In the genomic region with DNA sequence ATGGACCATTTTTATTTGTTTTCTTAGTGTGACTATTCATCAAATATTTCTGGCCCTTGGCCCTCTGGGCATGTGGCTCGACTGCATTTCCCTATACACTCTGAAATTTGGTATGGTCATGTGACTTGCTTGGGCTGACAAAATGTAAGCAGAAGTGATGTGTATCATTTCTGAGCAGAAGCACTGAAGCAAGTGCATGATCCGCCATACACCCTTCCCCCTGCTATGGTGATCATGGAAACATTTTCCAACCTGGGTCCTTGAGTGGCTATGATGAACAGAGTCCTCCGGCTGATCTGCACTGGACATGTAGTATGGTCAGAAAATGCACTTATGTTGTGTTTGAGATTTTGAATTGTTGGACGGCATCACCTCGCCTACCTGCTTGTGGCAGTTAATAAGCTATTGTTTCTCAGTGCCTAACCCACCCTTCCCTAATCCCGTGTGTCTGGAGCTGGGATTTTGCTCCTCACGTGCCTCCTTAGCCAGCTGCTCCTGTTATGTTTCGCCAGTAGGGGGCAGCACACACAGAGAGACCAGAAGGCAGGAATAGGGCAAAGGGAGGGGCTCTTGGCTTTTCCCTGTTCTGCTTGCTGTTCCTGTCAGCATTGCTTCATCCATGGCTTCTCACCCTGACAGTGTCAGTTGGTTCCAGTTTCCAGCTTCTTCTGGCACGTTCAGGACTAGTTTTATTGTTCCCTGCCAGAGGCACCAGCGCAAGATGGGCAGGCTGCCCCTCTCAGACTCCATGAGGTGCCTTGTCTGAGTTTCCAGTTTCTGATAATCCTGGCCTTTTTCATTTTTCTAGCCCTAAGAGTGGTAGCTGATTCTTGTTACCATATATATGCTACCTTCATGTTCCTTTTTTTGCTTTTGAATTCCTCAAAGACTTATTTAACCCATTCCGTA, we compare ENCODE assay signal across 8 cellular contexts.
DNase-seq lines count a peak whose midpoint lies in the region; ATAC-seq and TF ChIP-seq lines count a peak whose summit lies in the region.

No MANE protein-coding gene starts in this region.

- no CpG with 5 or more reads among the region's 11 CpGs for WGBS in iPS DF 6.9 (ENCODE audit: insufficient coverage, insufficient read length)

- no peaks in the 10 kb centered on the region for H3K27me3 ChIP-seq in HL-60 (ENCODE audit: insufficient read depth, poor library complexity, severe bottlenecking)
- H3K27me3 ChIP-seq in iPS DF 6.9 (ENCODE audit: control insufficient read depth, insufficient read depth, low read length): no peaks in the 10 kb centered on the region

- no peak overlapping the region for H3K27ac Mint-ChIP-seq in activated naive CD4-positive, alpha-beta T cell treated with anti-CD3 and anti-CD28 coated beads, Interleukin-2, amount 50 U/mL, for 72 hours

- DNase-seq in NCI-H2081 (lab: John Stamatoyannopoulos, UW) (peak; percentile 81), NCI-H2081 treated with DMSO at 0.1 percent for 48 hours (lab: John Stamatoyannopoulos, UW) (no peak), HL-60 (ENCODE audit: low read depth in 1 of 2, low spot score in 1 of 2) (peak; percentile 56 to 69), NOMO-1 treated with dmso at 0.1 percent for 144 hours (lab: John Stamatoyannopoulos, UW; ENCODE audit: unreplicated experiment) (peak; percentile 24), iPS DF 6.9 (ENCODE audit: low read depth, low spot score) (peak; percentile 72)
- DNase-seq in activated naive CD4-positive, alpha-beta T cell treated with anti-CD3 and anti-CD28 coated beads, Interleukin-2, amount 50 U/mL, for 72 hours (ENCODE audit: low spot score in 2 of 2): peak; percentile 55 to 60
- DNase-seq in stimulated activated CD4-positive, alpha-beta T cell treated with anti-CD3 and anti-CD28 coated beads, Interleukin-4, amount 100 ng/mL, for 1 hour: peak; percentile 6

- H3K4me3 ChIP-seq in HL-60 (replicated peaks; ENCODE audit: insufficient read depth, low read length): no peak overlapping the region
- H3K4me3 ChIP-seq in iPS DF 6.9 (ENCODE audit: low read length): no peak overlapping the region

- no peaks in the 10 kb centered on the region for H3K9me3 Mint-ChIP-seq in activated naive CD4-positive, alpha-beta T cell treated with anti-CD3 and anti-CD28 coated beads, Interleukin-2, amount 50 U/mL, for 72 hours

- no peaks in the 10 kb centered on the region for H3K36me3 Mint-ChIP-seq in activated naive CD4-positive, alpha-beta T cell treated with anti-CD3 and anti-CD28 coated beads, Interleukin-2, amount 50 U/mL, for 72 hours

- no peaks in the 10 kb centered on the region for H3K9me3 ChIP-seq in iPS DF 6.9 (ENCODE audit: control insufficient read depth, insufficient read depth, low read length)

- no peaks in the 10 kb centered on the region for H3K36me3 ChIP-seq in iPS DF 6.9 (ENCODE audit: control insufficient read depth, insufficient read depth, low read length)

- peak; percentile 74 for TF ChIP-seq CTCF in HL-60 (IDR thresholded peaks at IDR 0.05; ENCODE audit: insufficient read depth, low read length)

- ATAC-seq in GM21528 (IDR thresholded peaks at IDR 0.05; ENCODE audit: low FRiP score, unreplicated experiment): peak; percentile 75
- peak; percentile 55 to 56 for ATAC-seq in activated naive CD4-positive, alpha-beta T cell treated with anti-CD3 and anti-CD28 coated beads, Interleukin-2, amount 50 U/mL, for 72 hours

- H3K4me1 ChIP-seq in iPS DF 6.9 (ENCODE audit: control insufficient read depth, insufficient read depth, low read length): no peaks in the 10 kb centered on the region

- H3K27ac ChIP-seq in HL-60 (replicated peaks): no peak overlapping the region
- H3K27ac ChIP-seq in iPS DF 6.9 (ENCODE audit: low read length): no peak overlapping the region
